In the genomic region with DNA sequence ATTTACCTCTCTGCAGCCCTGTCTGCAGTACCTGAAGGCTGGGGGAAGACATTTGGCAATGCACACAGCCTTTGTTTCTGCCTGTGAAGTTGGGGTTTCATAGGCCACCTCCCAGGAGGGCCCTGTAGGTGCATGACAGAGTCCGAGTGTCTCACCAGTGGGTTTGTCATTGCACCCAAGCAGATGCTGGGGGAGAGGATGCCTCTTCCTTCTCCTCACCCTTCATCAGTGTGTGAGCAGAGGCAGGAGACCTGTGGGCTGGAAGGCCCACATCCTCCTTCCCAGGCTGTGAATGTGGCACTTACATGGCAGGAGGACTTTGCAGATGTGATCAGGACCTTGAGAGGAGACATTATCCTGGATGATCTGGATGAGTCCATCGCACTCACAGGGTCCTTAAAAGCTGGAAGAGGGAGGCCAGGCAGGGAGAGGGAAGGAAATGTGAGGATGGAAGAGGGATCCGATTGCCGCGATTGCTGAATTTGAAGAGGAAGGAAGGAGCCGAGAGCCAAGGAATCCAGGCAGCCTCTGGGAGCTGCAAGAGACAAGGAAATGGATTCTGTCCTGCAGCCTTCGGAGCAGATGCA, we compare ENCODE assay signal across 1 cellular context.
TF ChIP-seq lines count a peak whose summit lies in the region.

No MANE protein-coding gene starts in this region.

TF ChIP-seq in HepG2, 621 proteins besides CTCF, POLR2A, EP300 and RAD21 (continued from another document):
- peak; percentile 44; the same call in 1 of the 2 replicates for TF ChIP-seq ZFY (CRISPR knock-in tag; IDR thresholded peaks at IDR 0.05)
